ENCODE assay signal across 1 cellular context in the genomic region with DNA sequence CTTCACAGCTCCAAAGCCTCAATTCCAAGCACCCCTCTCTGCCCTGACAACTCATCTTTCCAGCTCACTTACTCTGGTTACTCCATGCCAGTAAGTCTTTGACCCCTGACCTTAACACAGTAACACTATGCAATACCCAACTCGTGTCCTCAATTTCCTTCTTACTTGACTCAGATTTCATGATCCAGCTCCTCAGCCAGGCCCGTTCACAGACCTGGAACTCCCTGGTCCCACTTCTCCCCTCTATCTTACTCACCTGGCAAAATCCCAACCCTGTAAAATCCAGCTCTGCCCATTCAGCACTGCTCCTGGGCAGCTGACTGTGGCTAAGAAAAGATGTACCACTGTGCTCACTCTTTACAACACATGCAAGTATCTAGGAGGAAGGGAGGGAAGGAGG.
TF ChIP-seq lines count a peak whose summit lies in the region.

No MANE protein-coding gene starts in this region.

TF ChIP-seq in GM12878, 131 proteins besides CTCF, POLR2A, EP300 and RAD21:
- TF ChIP-seq, protein P1, sequence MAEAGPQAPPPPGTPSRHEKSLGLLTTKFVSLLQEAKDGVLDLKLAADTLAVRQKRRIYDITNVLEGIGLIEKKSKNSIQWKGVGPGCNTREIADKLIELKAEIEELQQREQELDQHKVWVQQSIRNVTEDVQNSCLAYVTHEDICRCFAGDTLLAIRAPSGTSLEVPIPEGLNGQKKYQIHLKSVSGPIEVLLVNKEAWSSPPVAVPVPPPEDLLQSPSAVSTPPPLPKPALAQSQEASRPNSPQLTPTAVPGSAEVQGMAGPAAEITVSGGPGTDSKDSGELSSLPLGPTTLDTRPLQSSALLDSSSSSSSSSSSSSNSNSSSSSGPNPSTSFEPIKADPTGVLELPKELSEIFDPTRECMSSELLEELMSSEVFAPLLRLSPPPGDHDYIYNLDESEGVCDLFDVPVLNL (IDR thresholded peaks at IDR 0.05; ENCODE audit: low read depth, low read length) = no peak
- TF ChIP-seq POLR2AphosphoS5 (IDR thresholded peaks at IDR 0.05; ENCODE audit: low read length) = 0 out of 2 replicates have a peak, but pooled peaks have one; percentile 22
